ENCODE assay signal across 9 cellular contexts in genomic region chr9:92790542-92791527, GRCh38. TPM values are rescaled to one million over a fixed set of nuclear protein-coding genes. Genes with fewer than 3 reads are reported as not detected.
DNase-seq lines count a peak whose midpoint lies in the region; ATAC-seq and TF ChIP-seq lines count a peak whose summit lies in the region.
"Had no signal": no experiment of that assay in that cellular context is flagged by ENCODE, and none has a peak within 500 bp of the region (broad histone marks: within the 10 kb centered on the region; RNA-seq: fewer than 3 reads in every experiment).

No MANE protein-coding gene starts in this region.

- H3K4me1 ChIP-seq in esophagus squamous epithelium: peaks cover 0 to 8% (median 0%) of the 10 kb centered on the region in 3 donors

- peak; percentile 81 to 93 (median 86) for TF ChIP-seq CTCF in esophagus squamous epithelium (IDR thresholded peaks at IDR 0.05)

- H3K36me3 ChIP-seq in esophagus squamous epithelium: no peaks in the 10 kb centered on the region
- H3K36me3 ChIP-seq: BLaER1 treated with 17β-estradiol and CSF1 and Interleukin-3, amounts not matched to agents 10 nM and 100 nM had no signal

- H3K9me3 Mint-ChIP-seq in natural killer cell treated with Interleukin-12 subunit alpha and Interleukin-12 subunit beta and Interleukin-15 and Interleukin-18, amount 100 ng/mL, for 72 hours: no peaks in the 10 kb centered on the region

- H3K27ac Mint-ChIP-seq in natural killer cell treated with Interleukin-12 subunit alpha and Interleukin-12 subunit beta and Interleukin-15 and Interleukin-18, amount 100 ng/mL, for 72 hours: peak overlapping the region in 1 of 2 donors; percentile 14

- TF ChIP-seq POLR2A in esophagus squamous epithelium (IDR thresholded peaks at IDR 0.05): no peak

- H3K27me3 ChIP-seq in esophagus squamous epithelium: peaks cover 0 to 18% (median 0%) of the 10 kb centered on the region in 4 donors
- H3K27me3 ChIP-seq: BLaER1 treated with 17β-estradiol and CSF1 and Interleukin-3, amounts not matched to agents 10 nM and 100 nM had no signal

- peak overlapping the region in 3 of 4 donors; percentile 1 to 62 (median 1) for H3K27ac ChIP-seq in esophagus squamous epithelium
- H3K27ac ChIP-seq: BLaER1 treated with 17β-estradiol and CSF1 and Interleukin-3, amounts not matched to agents 10 nM and 100 nM had no signal

- no peak overlapping the region for H3K4me3 Mint-ChIP-seq in natural killer cell treated with Interleukin-12 subunit alpha and Interleukin-12 subunit beta and Interleukin-15 and Interleukin-18, amount 100 ng/mL, for 72 hours

- no peaks in the 10 kb centered on the region for H3K9me3 ChIP-seq in esophagus squamous epithelium

- peak; percentile 76 to 82 for ATAC-seq in natural killer cell treated with Interleukin-12 subunit alpha and Interleukin-12 subunit beta and Interleukin-15 and Interleukin-18, amount 100 ng/mL, for 72 hours
- ATAC-seq in stimulated activated naive CD8-positive, alpha-beta T cell treated with anti-CD3 and anti-CD28 coated beads, Interleukin-15, Interleukin-2, amounts not matched to agents 100 U/mL and 50 U/mL, for 24 hours: peak; percentile 88

- 27 to 37% methylated on average over 13 of the region's 13 CpGs for WGBS in esophagus squamous epithelium, 2 donors

- intact Hi-C loops in esophagus squamous epithelium (cut with DNase I): loop anchor here (5.0 kb wide), 1 partner anchor 74 kb away; no protein-coding TSS in a partner anchor

- H3K4me3 ChIP-seq in esophagus squamous epithelium: peak overlapping the region in 2 of 4 donors; percentile 7 to 15
- H3K4me3 ChIP-seq: BLaER1 treated with 17β-estradiol and CSF1 and Interleukin-3, amounts not matched to agents 10 nM and 100 nM had no signal

- DNase-seq in DMS 273 (lab: John Stamatoyannopoulos, UW; ENCODE audit: unreplicated experiment) (peak; percentile 86), DMS 273 treated with DMSO at 0.1 percent for 48 hours (lab: John Stamatoyannopoulos, UW) (no peak), HuH-7 (ENCODE audit: low spot score) (peak; percentile 76), OCI-M2 (lab: John Stamatoyannopoulos, UW; ENCODE audit: unreplicated experiment) (peak; percentile 63), activated T-cell treated with anti-CD3 and anti-CD28 coated beads for 48 hours (ENCODE audit: low read depth) (peak; percentile 51), esophagus squamous epithelium (lab: John Stamatoyannopoulos, UW) (no peak)
- peak; percentile 77 for DNase-seq in natural killer cell treated with Interleukin-12 subunit alpha and Interleukin-12 subunit beta and Interleukin-15 and Interleukin-18, amount 100 ng/mL, for 72 hours (ENCODE audit: low spot score)
- DNase-seq in stimulated activated naive CD8-positive, alpha-beta T cell treated with anti-CD3 and anti-CD28 coated beads, Interleukin-15, Interleukin-2, amounts not matched to agents 100 U/mL and 50 U/mL, for 24 hours: peak; percentile 80

- peaks cover 9 to 14% of the 10 kb centered on the region in 2 donors for H3K4me1 Mint-ChIP-seq in natural killer cell treated with Interleukin-12 subunit alpha and Interleukin-12 subunit beta and Interleukin-15 and Interleukin-18, amount 100 ng/mL, for 72 hours (ENCODE audit: low read depth in 2 of 2)

- H3K36me3 Mint-ChIP-seq in natural killer cell treated with Interleukin-12 subunit alpha and Interleukin-12 subunit beta and Interleukin-15 and Interleukin-18, amount 100 ng/mL, for 72 hours: peaks cover 10% of the 10 kb centered on the region

- peaks cover 10 to 22% of the 10 kb centered on the region in 2 donors for H3K27me3 Mint-ChIP-seq in natural killer cell treated with Interleukin-12 subunit alpha and Interleukin-12 subunit beta and Interleukin-15 and Interleukin-18, amount 100 ng/mL, for 72 hours

RNA-seq across cellular contexts. Expression of gene BICD2, which starts 26.2 kb away (rescaled TPM):
- 100 to 1,000 TPM in 1 of 4 donors, 10 to 100 TPM in 3; 81.7 to 116 (median 91.1) TPM for total RNA-seq in esophagus squamous epithelium
- 10 to 100 TPM; 31.8 to 37.9 TPM for total RNA-seq in natural killer cell treated with Interleukin-12 subunit alpha and Interleukin-12 subunit beta and Interleukin-15 and Interleukin-18, amount 100 ng/mL, for 72 hours

Comparison
In these comparisons a context has a peak if more than half of its experiments do, and no peak if none do; other contexts are left out.
1. DNase-seq: peak in DMS 273 (single experiment), HuH-7 (single experiment), OCI-M2 (single experiment), activated T-cell treated with anti-CD3 and anti-CD28 coated beads for 48 hours (single experiment), natural killer cell treated with Interleukin-12 subunit alpha and Interleukin-12 subunit beta and Interleukin-15 and Interleukin-18, amount 100 ng/mL, for 72 hours (single experiment) and stimulated activated naive CD8-positive, alpha-beta T cell treated with anti-CD3 and anti-CD28 coated beads, Interleukin-15, Interleukin-2, amounts not matched to agents 100 U/mL and 50 U/mL, for 24 hours (single experiment); none in DMS 273 treated with DMSO at 0.1 percent for 48 hours (single experiment) and esophagus squamous epithelium (single experiment).